8 cellular contexts compared by ENCODE assay signal in genomic region chr10:13340626-13341370, GRCh38. TPM values are rescaled to one million over a fixed set of nuclear protein-coding genes. Genes with fewer than 3 reads are reported as not detected.
A peak's percentile ranks its signal among the peaks of the same experiment; 100 is the strongest.
DNase-seq lines count a peak whose midpoint lies in the region; ATAC-seq and TF ChIP-seq lines count a peak whose summit lies in the region.

No MANE protein-coding gene starts in this region.

- H3K36me3 ChIP-seq in KMS-11 (ENCODE audit: insufficient read depth) (peaks cover 10% of the 10 kb centered on the region; the same call in 1 of the 2 replicates), neuronal stem cell (replicated peaks in 1 of 2; ENCODE audit: control insufficient read depth in 2 of 2, insufficient read depth in 2 of 2, low read length in 2 of 2) (peaks cover 14 to 93% of the 10 kb centered on the region in 2 donors)

- no peak overlapping the region for H3K18ac ChIP-seq in neuronal stem cell (ENCODE audit: low read length)

- H3K4me1 ChIP-seq in KMS-11 (ENCODE audit: low read depth, poor library complexity, severe bottlenecking) (peaks cover 99% of the 10 kb centered on the region), neuronal stem cell (ENCODE audit: control insufficient read depth in 2 of 2, insufficient read depth in 1 of 2, low read depth in 1 of 2, low read length in 2 of 2) (peaks cover 2 to 4% of the 10 kb centered on the region in 2 donors)

- peaks cover 0 to 8% (median 0%) of the 10 kb centered on the region in 3 donors for H3K27me3 Mint-ChIP-seq in immature natural killer cell (ENCODE audit: low read depth in 3 of 3)

- H3K79me1 ChIP-seq in neuronal stem cell (ENCODE audit: low read depth, low read length) = peaks cover 3% of the 10 kb centered on the region

- peaks cover 0 to 4% of the 10 kb centered on the region in 2 donors for H3K9me3 ChIP-seq in neuronal stem cell (replicated peaks in 1 of 2; ENCODE audit: control insufficient read depth in 2 of 2, insufficient read depth in 1 of 2, low read depth in 1 of 2, low read length in 2 of 2)

- no peak overlapping the region for H4K91ac ChIP-seq in neuronal stem cell (ENCODE audit: low read depth, low read length, poor library complexity)

- H3K4ac ChIP-seq in neuronal stem cell (ENCODE audit: low read length) = no peak overlapping the region

- no peaks in the 10 kb centered on the region for H4K20me1 ChIP-seq in KMS-11 (ENCODE audit: insufficient read depth)

- H3K4me1 Mint-ChIP-seq in immature natural killer cell = peaks cover 22 to 40% of the 10 kb centered on the region in 2 donors

- no peak overlapping the region for H3K23ac ChIP-seq in neuronal stem cell (ENCODE audit: low read depth, low read length, poor library complexity)

- H3K79me2 ChIP-seq in KMS-11 (ENCODE audit: insufficient read depth, low read depth) = peaks cover 86% of the 10 kb centered on the region

- peak overlapping the region in 5 of 6 donors; percentile 40 to 71 (median 57) for H3K27ac Mint-ChIP-seq in immature natural killer cell

- H2AK5ac ChIP-seq in neuronal stem cell (ENCODE audit: low read depth, low read length) = no peak overlapping the region

- no peak overlapping the region for H2BK120ac ChIP-seq in neuronal stem cell (ENCODE audit: low read depth, low read length)

- H3K27ac ChIP-seq in KMS-11 (peak overlapping the region; percentile 57), neuronal stem cell (replicated peaks; ENCODE audit: low read length) (no peak overlapping the region)

- H3K27me3 ChIP-seq in KMS-11 (ENCODE audit: insufficient read depth, low read depth) (no peaks in the 10 kb centered on the region), neuronal stem cell (ENCODE audit: control insufficient read depth in 3 of 3, insufficient read depth in 3 of 3, low read depth in 1 of 3, low read length in 3 of 3) (no peaks in the 10 kb centered on the region)

- H3K14ac ChIP-seq in neuronal stem cell (ENCODE audit: low read length) = no peak overlapping the region

- H2AFZ ChIP-seq in KMS-11 (ENCODE audit: low read depth) (no peak overlapping the region), neuronal stem cell (ENCODE audit: low read length) (no peak overlapping the region)

- H4K8ac ChIP-seq in neuronal stem cell (ENCODE audit: low read depth, low read length) = no peak overlapping the region

- H3K4me3 ChIP-seq in KMS-11 (IDR thresholded peaks at IDR 0.05; ENCODE audit: insufficient read depth, low read depth, low read length) (no peak overlapping the region), neuronal stem cell (ENCODE audit: low read length in 2 of 2) (no peak overlapping the region)

- peak overlapping the region; percentile 97 for H3K4me2 ChIP-seq in KMS-11
- no peak overlapping the region for H3K4me2 ChIP-seq in neuronal stem cell (ENCODE audit: insufficient read depth, low read length, poor library complexity, severe bottlenecking)

- peak overlapping the region; percentile 44 to 64 (median 55) for H3K4me3 Mint-ChIP-seq in immature natural killer cell

- H3K9ac ChIP-seq in KMS-11 (peak overlapping the region; percentile 1; the same call in 1 of the 2 replicates), neuronal stem cell (ENCODE audit: low read depth, low read length, poor library complexity) (no peak overlapping the region)

- DNase-seq in immature natural killer cell (peak; percentile 54 to 57 (median 56)), DMS114 treated with DMSO at 0.1 percent for 48 hours (lab: John Stamatoyannopoulos, UW; ENCODE audit: unreplicated experiment) (no peak), UCSD-AML1 (lab: John Stamatoyannopoulos, UW; ENCODE audit: unreplicated experiment) (no peak), neuronal stem cell (ENCODE audit: low spot score) (no peak), iPS-NIHi7 (ENCODE audit: extremely low spot score) (no peak)

- no peak overlapping the region for H2BK12ac ChIP-seq in neuronal stem cell (ENCODE audit: low read length)

- no CpG with 5 or more reads among the region's 12 CpGs for WGBS in neuronal stem cell (ENCODE audit: extremely low coverage in 2 of 2, insufficient read length in 2 of 2, insufficient replicate concordance in 1 of 2), 2 donors

- H2BK15ac ChIP-seq in neuronal stem cell (ENCODE audit: low read length) = no peak overlapping the region

- ATAC-seq in GM18867 (IDR thresholded peaks at IDR 0.05; ENCODE audit: unreplicated experiment) (peak; percentile 95), GM21723 (IDR thresholded peaks at IDR 0.05; ENCODE audit: unreplicated experiment) (peak; percentile 94)

- H3K36me3 Mint-ChIP-seq in immature natural killer cell = peaks cover 0 to 19% (median 10%) of the 10 kb centered on the region in 3 donors

- H3K9me3 Mint-ChIP-seq in immature natural killer cell = no peaks in the 10 kb centered on the region

- H2BK5ac ChIP-seq in neuronal stem cell (ENCODE audit: low read length) = no peak overlapping the region

- TF ChIP-seq CTCF in KMS-11 (conservative IDR thresholded peaks at IDR 0.05; ENCODE audit: low read depth, low read length) = no peak

RNA-seq across cellular contexts. Expression of gene SEPHS1, which starts 7.3 kb away (rescaled TPM):
- 10 to 100 TPM; 14.3 to 19.3 (median 18.4) TPM for polyA plus RNA-seq in immature natural killer cell
- polyA plus RNA-seq in neuronal stem cell (2013, experiment 1 of 2) = 56.0 TPM
- polyA plus RNA-seq in neuronal stem cell (2013, experiment 2 of 2) = 55.4 TPM

RNA-seq across cellular contexts. Expression of gene PHYH, which starts 40.9 kb away (rescaled TPM):
- 10 to 100 TPM in 2 of 3 donors, 1 to 10 TPM in 1; 6.7 to 11.5 (median 11.4) TPM for polyA plus RNA-seq in immature natural killer cell
- 27.5 TPM for polyA plus RNA-seq in neuronal stem cell (2013, experiment 1 of 2)
- 27.6 TPM for polyA plus RNA-seq in neuronal stem cell (2013, experiment 2 of 2)

Comparison
In these comparisons a context has a peak if more than half of its experiments do, and no peak if none do; other contexts are left out.
1. DNase-seq: peak in immature natural killer cell (3 of 3); none in DMS114 treated with DMSO at 0.1 percent for 48 hours (single experiment), UCSD-AML1 (single experiment), neuronal stem cell (single experiment) and iPS-NIHi7 (single experiment).